25 cellular contexts compared by ENCODE assay signal in the genomic region with DNA sequence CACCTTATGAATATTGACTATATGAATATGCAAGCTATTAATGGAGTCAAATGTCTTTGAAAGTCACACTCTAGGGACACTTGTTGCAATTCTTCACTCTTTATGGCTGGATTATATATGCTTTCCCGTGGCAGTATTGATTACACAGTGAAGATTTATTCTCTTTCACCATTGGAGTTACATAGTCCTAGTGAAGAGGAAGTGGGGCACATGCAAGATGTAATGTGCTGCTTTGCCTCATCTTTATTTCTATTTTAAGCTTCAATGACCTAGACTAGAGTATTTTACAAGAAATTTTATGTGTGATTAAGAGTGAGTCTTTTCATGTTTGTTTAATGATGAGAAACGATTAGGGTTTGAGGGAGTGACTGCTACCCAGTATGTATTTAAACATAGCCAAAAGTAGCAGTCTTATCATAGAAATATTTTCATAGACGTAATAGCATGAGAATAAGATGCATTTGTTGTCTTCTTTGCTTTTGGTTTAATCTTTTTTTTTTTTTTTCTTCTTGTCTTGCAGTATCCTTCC. TPM values are rescaled to one million over a fixed set of nuclear protein-coding genes. Genes with fewer than 3 reads are reported as not detected.
DNase-seq lines count a peak whose midpoint lies in the region; ATAC-seq and TF ChIP-seq lines count a peak whose summit lies in the region.
"Had no signal": no experiment of that assay in that cellular context is flagged by ENCODE, and none has a peak within 500 bp of the region (broad histone marks: within the 10 kb centered on the region; RNA-seq: fewer than 3 reads in every experiment).

No MANE protein-coding gene starts in this region.

- H3K27me3 Mint-ChIP-seq in activated CD8-positive, alpha-beta T cell treated with anti-CD3 and anti-CD28 coated beads, Interleukin-2, amount 10 ng/mL, durations not matched to agents 7 days and 5 days (ENCODE audit: low read depth) = no peaks in the 10 kb centered on the region
- H3K27me3 Mint-ChIP-seq: activated naive CD8-positive, alpha-beta T cell treated with anti-CD3 and anti-CD28 coated beads for 36 hours had no signal

- H3K27ac ChIP-seq in ACC112 (ENCODE audit: low read depth, low read length) (0 out of 2 replicates have a peak overlapping the region, but pooled peaks have one; percentile 16), fibroblast of lung (ENCODE audit: insufficient read depth, low read length) (no peak overlapping the region), suprapubic skin (no peak overlapping the region)
- H3K27ac ChIP-seq: esophagus muscularis mucosa, upper lobe of left lung had no signal

- H3K4me3 ChIP-seq in ACC112 (ENCODE audit: low read depth, low read length) (no peak overlapping the region), fibroblast of lung (replicated peaks in 1 of 4; ENCODE audit: control extremely low read depth in 1 of 4, insufficient read depth in 1 of 4, low read depth in 3 of 4, low read length in 4 of 4) (no peak overlapping the region), suprapubic skin (no peak overlapping the region)
- H3K4me3 ChIP-seq: esophagus muscularis mucosa, upper lobe of left lung had no signal

- CTCF ChIA-PET in activated CD8-positive, alpha-beta T cell treated with anti-CD3 and anti-CD28 coated beads, Interleukin-2, amount 10 ng/mL, durations not matched to agents 7 days and 5 days (lab: Charles Lee) = no interaction called here

- no peak overlapping the region for H3K9ac ChIP-seq in fibroblast of lung (ENCODE audit: insufficient read depth, low read length)

- ATAC-seq in activated CD8-positive, alpha-beta T cell treated with anti-CD3 and anti-CD28 coated beads, Interleukin-2, amount 10 ng/mL, durations not matched to agents 7 days and 5 days = no peak
- ATAC-seq: SK-N-SH treated with all-trans-retinoic acid at 6 μM for 48 hours had no signal

- H3K79me2 ChIP-seq in ACC112 (ENCODE audit: control insufficient read depth, insufficient read depth, low read length, unreplicated experiment) (peaks cover 12% of the 10 kb centered on the region), fibroblast of lung (ENCODE audit: control insufficient read depth, insufficient read depth, low read length) (peaks cover 5% of the 10 kb centered on the region)

- no peak overlapping the region for H3K4me2 ChIP-seq in fibroblast of lung (ENCODE audit: extremely low read depth, insufficient read depth, low read length)

- no peaks in the 10 kb centered on the region for H4K20me1 ChIP-seq in fibroblast of lung (ENCODE audit: control insufficient read depth, extremely low read depth, insufficient read depth, low read length)

- H3K27me3 ChIP-seq in ACC112 (ENCODE audit: insufficient read depth, low read length) (no peaks in the 10 kb centered on the region), fibroblast of lung (ENCODE audit: control insufficient read depth, insufficient read depth, low read length) (no peaks in the 10 kb centered on the region), suprapubic skin (no peaks in the 10 kb centered on the region)
- H3K27me3 ChIP-seq: esophagus muscularis mucosa, upper lobe of left lung had no signal

- peaks cover 2% of the 10 kb centered on the region for H3K36me3 Mint-ChIP-seq in activated CD8-positive, alpha-beta T cell treated with anti-CD3 and anti-CD28 coated beads, Interleukin-2, amount 10 ng/mL, durations not matched to agents 7 days and 5 days (ENCODE audit: low read depth)

- H3K36me3 ChIP-seq in ACC112 (ENCODE audit: insufficient read depth, low read length) (no peaks in the 10 kb centered on the region), fibroblast of lung (ENCODE audit: control insufficient read depth, insufficient read depth, low read length) (no peaks in the 10 kb centered on the region), suprapubic skin (no peaks in the 10 kb centered on the region)
- H3K36me3 ChIP-seq: esophagus muscularis mucosa, upper lobe of left lung had no signal

- H2AFZ ChIP-seq in ACC112 (ENCODE audit: low read length, unreplicated experiment) = no peak overlapping the region
- no peak overlapping the region for H2AFZ ChIP-seq in fibroblast of lung (ENCODE audit: low read length)

- TF ChIP-seq CTCF in fibroblast of lung (conservative IDR thresholded peaks at IDR 0.05 in 1 of 2, IDR thresholded peaks at IDR 0.05 in 1 of 2; ENCODE audit: low read depth in 1 of 2, low read length in 2 of 2) = no peak
- no peak for TF ChIP-seq CTCF in suprapubic skin (IDR thresholded peaks at IDR 0.05)

- no peak for TF ChIP-seq EP300 in suprapubic skin (IDR thresholded peaks at IDR 0.05)

- DNase-seq in HCEC 1CT = peak; percentile 64
- peak; percentile 1 for DNase-seq in NAMALWA (ENCODE audit: low spot score)
- DNase-seq in fibroblast of lung (ENCODE audit: low read depth in 2 of 2) = peak; percentile 22 to 25
- DNase-seq in SKM-1 (lab: John Stamatoyannopoulos, UW; ENCODE audit: unreplicated experiment) = no peak
- no peak for DNase-seq in suprapubic skin (ENCODE audit: low spot score in 2 of 2)
- DNase-seq in activated CD8-positive, alpha-beta T cell treated with anti-CD3 and anti-CD28 coated beads, Interleukin-2, amount 10 ng/mL, durations not matched to agents 7 days and 5 days = no peak
- no peak for DNase-seq in LoVo (ENCODE audit: low spot score)
- DNase-seq: activated CD4-positive, alpha-beta T cell treated with anti-CD3 and anti-CD28 coated beads, Interleukin-2, amount 50 U/mL, for 1 hour; activated CD8-positive, alpha-beta memory T cell treated with anti-CD3 and anti-CD28 coated beads, Interleukin-2, amount 50 U/mL, for 48 hours; activated naive CD8-positive, alpha-beta T cell treated with anti-CD3 and anti-CD28 coated beads for 36 hours; C1 segment of cervical spinal cord; effector CD4-positive, alpha-beta T cell; H9; head of caudate nucleus; mesenchymal stem cell; NCI-H1092 treated with DMSO at 0.1 percent for 48 hours; NCI-H2081 treated with DMSO at 0.1 percent for 48 hours; NCI-H446; NK-92 treated with Interleukin-12 subunit alpha and Interleukin-12 subunit beta, amount 100 ng/mL, for 24 hours; RPMI8226; upper lobe of left lung had no signal

- H3K4me1 ChIP-seq in ACC112 (ENCODE audit: control insufficient read depth, insufficient read depth, low read length, unreplicated experiment) (peaks cover 11% of the 10 kb centered on the region), fibroblast of lung (ENCODE audit: control insufficient read depth, extremely low read depth, insufficient read depth, low read length) (no peaks in the 10 kb centered on the region), suprapubic skin (no peaks in the 10 kb centered on the region)
- H3K4me1 ChIP-seq: upper lobe of left lung had no signal

- POLR2A ChIA-PET in activated CD8-positive, alpha-beta T cell treated with anti-CD3 and anti-CD28 coated beads, Interleukin-2, amount 10 ng/mL, durations not matched to agents 7 days and 5 days (lab: Charles Lee) = no interaction called here

- H3K4me3 Mint-ChIP-seq in activated CD8-positive, alpha-beta T cell treated with anti-CD3 and anti-CD28 coated beads, Interleukin-2, amount 10 ng/mL, durations not matched to agents 7 days and 5 days = no peak overlapping the region
- H3K4me3 Mint-ChIP-seq: activated naive CD8-positive, alpha-beta T cell treated with anti-CD3 and anti-CD28 coated beads for 36 hours; H9 had no signal

- no peak overlapping the region for H3K27ac Mint-ChIP-seq in activated CD8-positive, alpha-beta T cell treated with anti-CD3 and anti-CD28 coated beads, Interleukin-2, amount 10 ng/mL, durations not matched to agents 7 days and 5 days
- H3K27ac Mint-ChIP-seq: activated naive CD8-positive, alpha-beta T cell treated with anti-CD3 and anti-CD28 coated beads for 36 hours; activated T-helper 2 cell treated with anti-CD3 and anti-CD28 coated beads, Interferon-gamma antibody, Interleukin-2, Interleukin-4, amounts not matched to agents 10 μg/mL and 5 μg/mL and 100 μg/mL, durations not matched to agents 14 hours and 24 hours and 36 hours; H9 had no signal

- peaks cover 5% of the 10 kb centered on the region for H3K9me3 Mint-ChIP-seq in activated CD8-positive, alpha-beta T cell treated with anti-CD3 and anti-CD28 coated beads, Interleukin-2, amount 10 ng/mL, durations not matched to agents 7 days and 5 days (ENCODE audit: insufficient read depth)
- H3K9me3 Mint-ChIP-seq: activated naive CD8-positive, alpha-beta T cell treated with anti-CD3 and anti-CD28 coated beads for 36 hours had no signal

- TF ChIP-seq POLR2A in suprapubic skin (IDR thresholded peaks at IDR 0.05) = no peak

- H3K9me3 ChIP-seq in fibroblast of lung (ENCODE audit: control insufficient read depth, insufficient read depth, low read depth, low read length) (no peaks in the 10 kb centered on the region), suprapubic skin (no peaks in the 10 kb centered on the region)
- H3K9me3 ChIP-seq: esophagus muscularis mucosa, upper lobe of left lung had no signal

- 53% methylated on average over 3 of the region's 3 CpGs for WGBS in suprapubic skin

- H3K4me1 Mint-ChIP-seq in activated CD8-positive, alpha-beta T cell treated with anti-CD3 and anti-CD28 coated beads, Interleukin-2, amount 10 ng/mL, durations not matched to agents 7 days and 5 days (ENCODE audit: low read depth) = no peaks in the 10 kb centered on the region
- H3K4me1 Mint-ChIP-seq: activated naive CD8-positive, alpha-beta T cell treated with anti-CD3 and anti-CD28 coated beads for 36 hours had no signal

RNA-seq across cellular contexts. Expression of gene DIAPH2, which starts 30.8 kb away (rescaled TPM):
- 18.0 and 18.5 TPM in 2 replicates for total RNA-seq in fibroblast of lung
- polyA plus RNA-seq in fibroblast of lung = 11.8 and 16.8 TPM in 2 replicates
- 8.4 and 15.3 TPM in 2 replicates for polyA plus RNA-seq in fibroblast of lung (2012)
- polyA minus RNA-seq in fibroblast of lung (ENCODE audit: low replicate concordance) = 4.6 and 5.0 TPM in 2 replicates
- 10 to 100 TPM; 17.5 to 38.7 (median 18.6) TPM for total RNA-seq in suprapubic skin
- total RNA-seq in activated CD8-positive, alpha-beta T cell treated with anti-CD3 and anti-CD28 coated beads, Interleukin-2, amount 10 ng/mL, durations not matched to agents 7 days and 5 days = 10 to 100 TPM; 14.1 to 14.4 TPM

Comparison
In these comparisons a context has a peak if more than half of its experiments do, and no peak if none do; other contexts are left out.
1. DNase-seq: peak in HCEC 1CT (single experiment), NAMALWA (single experiment) and fibroblast of lung (2 of 2); none in SKM-1 (single experiment), suprapubic skin (0 of 2), activated CD8-positive, alpha-beta T cell treated with anti-CD3 and anti-CD28 coated beads, Interleukin-2, amount 10 ng/mL, durations not matched to agents 7 days and 5 days (single experiment) and LoVo (single experiment).